ENCODE assay signal across 18 cellular contexts in the genomic region with DNA sequence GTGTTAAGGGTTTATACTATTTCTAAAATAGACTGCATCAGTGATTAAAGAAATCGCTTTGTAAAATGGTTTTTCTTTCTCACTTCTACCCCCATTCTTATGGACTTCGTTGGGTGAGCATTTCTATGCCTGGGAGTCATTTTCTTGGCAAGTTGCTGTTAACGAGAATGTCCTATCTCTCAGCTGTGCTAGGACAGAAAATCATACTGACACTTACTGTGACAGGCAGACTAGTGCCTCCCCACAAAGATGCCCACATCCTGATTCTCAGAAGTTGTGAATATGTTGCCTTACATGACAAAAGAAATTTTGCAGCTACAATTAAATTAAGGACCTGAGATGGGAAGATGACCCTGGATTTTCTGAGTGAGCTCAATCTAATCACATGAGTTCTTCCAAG.
DNase-seq lines count a peak whose midpoint lies in the region; ATAC-seq, FAIRE-seq and TF ChIP-seq lines count a peak whose summit lies in the region.
"Had no signal": no experiment of that assay in that cellular context is flagged by ENCODE, and none has a peak within 500 bp of the region (broad histone marks: within the 10 kb centered on the region; RNA-seq: fewer than 3 reads in every experiment).

No MANE protein-coding gene starts in this region.

- no peak for TF ChIP-seq CTCF in Caco-2 (IDR thresholded peaks at IDR 0.05; ENCODE audit: insufficient read depth in 1 of 2, low read depth in 1 of 2, low read length in 1 of 2, severe bottlenecking in 1 of 2, unreplicated experiment in 1 of 2)

- intact Hi-C loops in left ventricle myocardium superior (cut with micrococcal nuclease) (no loop called here), Right ventricle myocardium inferior (cut with DNase I) (no loop called here), Caco-2 (cut with micrococcal nuclease; ENCODE audit: unreplicated experiment) (no loop called here)

- POLR2A ChIA-PET in Caco-2 (lab: Charles Lee): no interaction called here

- DNase-seq in left ventricle myocardium superior: no peak
- DNase-seq in Right ventricle myocardium inferior (ENCODE audit: missing footprints): no peak
- DNase-seq in cerebellar cortex (ENCODE audit: low spot score): peak; percentile 7
- no peak for DNase-seq in natural killer cell treated with Interleukin-12 subunit alpha and Interleukin-12 subunit beta and Interleukin-15 and Interleukin-18, amount 100 ng/mL, for 72 hours (ENCODE audit: low spot score)
- DNase-seq in Caco-2: no peak
- no peak for DNase-seq in HTR-8/SVneo (ENCODE audit: insufficient read length, low spot score)
- DNase-seq: ACHN; BE2C; CD4-positive, CD25-positive, alpha-beta regulatory T cell; CD8-positive, alpha-beta memory T cell; COR-L47; GDM1; H9 had no signal

- H3K27ac Mint-ChIP-seq in natural killer cell treated with Interleukin-12 subunit alpha and Interleukin-12 subunit beta and Interleukin-15 and Interleukin-18, amount 100 ng/mL, for 72 hours: peak overlapping the region; percentile 29 to 56
- H3K27ac Mint-ChIP-seq in Caco-2 (ENCODE audit: unreplicated experiment): no peak overlapping the region
- H3K27ac Mint-ChIP-seq: CD4-positive, CD25-positive, alpha-beta regulatory T cell; CD8-positive, alpha-beta memory T cell; H9 had no signal

- BruUV-seq in Caco-2 (replicated peaks; lab: Mats Ljungman, UMichigan): no TSS peak

- CTCF ChIA-PET in Caco-2 (lab: Charles Lee): no interaction called here

- peaks cover 16 to 33% of the 10 kb centered on the region in 2 donors for H3K4me1 Mint-ChIP-seq in natural killer cell treated with Interleukin-12 subunit alpha and Interleukin-12 subunit beta and Interleukin-15 and Interleukin-18, amount 100 ng/mL, for 72 hours (ENCODE audit: low read depth in 2 of 2)
- peaks cover 6% of the 10 kb centered on the region for H3K4me1 Mint-ChIP-seq in Caco-2 (ENCODE audit: low read depth, unreplicated experiment)
- H3K4me1 Mint-ChIP-seq: CD4-positive, CD25-positive, alpha-beta regulatory T cell; CD8-positive, alpha-beta memory T cell had no signal

- no peak overlapping the region for H3K4me3 ChIP-seq in Caco-2 (ENCODE audit: low read depth, low read length)

- no peaks in the 10 kb centered on the region for H3K9me3 Mint-ChIP-seq in natural killer cell treated with Interleukin-12 subunit alpha and Interleukin-12 subunit beta and Interleukin-15 and Interleukin-18, amount 100 ng/mL, for 72 hours
- H3K9me3 Mint-ChIP-seq in Caco-2 (ENCODE audit: unreplicated experiment): no peaks in the 10 kb centered on the region
- H3K9me3 Mint-ChIP-seq: CD8-positive, alpha-beta memory T cell; H9 had no signal

- H3K36me3 Mint-ChIP-seq in natural killer cell treated with Interleukin-12 subunit alpha and Interleukin-12 subunit beta and Interleukin-15 and Interleukin-18, amount 100 ng/mL, for 72 hours: no peaks in the 10 kb centered on the region
- no peaks in the 10 kb centered on the region for H3K36me3 Mint-ChIP-seq in Caco-2 (ENCODE audit: insufficient read depth, unreplicated experiment)
- H3K36me3 Mint-ChIP-seq: CD4-positive, CD25-positive, alpha-beta regulatory T cell; CD8-positive, alpha-beta memory T cell had no signal

- H3K4me1 ChIP-seq in Caco-2: no peaks in the 10 kb centered on the region
- H3K4me1 ChIP-seq: BE2C had no signal

- H3K36me3 ChIP-seq in Caco-2 (ENCODE audit: control insufficient read depth, insufficient read depth, low read length): no peaks in the 10 kb centered on the region
- H3K36me3 ChIP-seq: BE2C had no signal

- no peaks in the 10 kb centered on the region for H3K27me3 ChIP-seq in Caco-2 (replicated peaks; ENCODE audit: control insufficient read depth, insufficient read depth, low read length)
- H3K27me3 ChIP-seq: BE2C had no signal

- H3K4me3 Mint-ChIP-seq in natural killer cell treated with Interleukin-12 subunit alpha and Interleukin-12 subunit beta and Interleukin-15 and Interleukin-18, amount 100 ng/mL, for 72 hours: peak overlapping the region; percentile 79
- no peak overlapping the region for H3K4me3 Mint-ChIP-seq in Caco-2 (ENCODE audit: unreplicated experiment)
- H3K4me3 Mint-ChIP-seq: CD4-positive, CD25-positive, alpha-beta regulatory T cell; CD8-positive, alpha-beta memory T cell; H9 had no signal

- no peak for FAIRE-seq in HTR-8/SVneo (lab: Jason Lieb, UNC)
- FAIRE-seq: A204.1, D721Med, GM12892, GM18507, H1 had no signal

- H3K9me3 ChIP-seq in Caco-2: no peaks in the 10 kb centered on the region
- H3K9me3 ChIP-seq: BE2C had no signal

- H3K27me3 Mint-ChIP-seq in natural killer cell treated with Interleukin-12 subunit alpha and Interleukin-12 subunit beta and Interleukin-15 and Interleukin-18, amount 100 ng/mL, for 72 hours: peaks cover 0 to 10% of the 10 kb centered on the region in 2 donors
- H3K27me3 Mint-ChIP-seq in Caco-2 (ENCODE audit: insufficient read depth, unreplicated experiment): peaks cover 10% of the 10 kb centered on the region

- ATAC-seq in left ventricle myocardium superior (peak; percentile 63), Right ventricle myocardium inferior (no peak)
- peak; percentile 78 to 93 for ATAC-seq in natural killer cell treated with Interleukin-12 subunit alpha and Interleukin-12 subunit beta and Interleukin-15 and Interleukin-18, amount 100 ng/mL, for 72 hours
